ENCODE assay signal across 23 cellular contexts in the genomic region with DNA sequence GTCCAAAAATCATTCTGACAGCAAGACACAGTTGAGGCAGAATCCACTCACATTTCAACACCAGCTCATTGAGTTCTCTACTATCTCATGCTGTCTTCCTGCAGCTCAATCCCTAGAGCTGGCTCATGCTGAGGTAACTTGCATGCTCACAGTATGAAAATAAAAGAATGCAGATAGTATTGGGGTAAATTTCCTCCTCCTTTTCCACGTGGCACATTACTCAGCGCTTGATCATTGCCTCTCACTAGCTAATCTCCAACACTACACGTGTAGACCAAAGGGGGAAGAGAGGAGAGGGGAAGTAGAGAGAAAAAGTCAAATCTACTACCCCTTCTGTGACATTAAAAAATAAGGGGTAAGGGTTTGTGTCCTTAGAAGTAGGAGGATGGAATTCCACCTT.
DNase-seq lines count a peak whose midpoint lies in the region; ATAC-seq, FAIRE-seq and TF ChIP-seq lines count a peak whose summit lies in the region.
"Had no signal": no experiment of that assay in that cellular context is flagged by ENCODE, and none has a peak within 500 bp of the region (broad histone marks: within the 10 kb centered on the region; RNA-seq: fewer than 3 reads in every experiment).

No MANE protein-coding gene starts in this region.

- FAIRE-seq in astrocyte (lab: Jason Lieb, UNC) = no peak
- FAIRE-seq: frontal cortex, keratinocyte had no signal

- DNase-seq in AG20443 (ENCODE audit: low spot score) (peak; percentile 55), HS-5 (ENCODE audit: low read depth) (peak; percentile 93), astrocyte (ENCODE audit: low read depth) (peak; percentile 81), iris pigment epithelial cell (ENCODE audit: low read depth) (peak; percentile 70), Right ventricle myocardium inferior (ENCODE audit: missing footprints) (no peak), erythroblast (lab: John Stamatoyannopoulos, UW) (no peak), NCI-H2029 treated with DMSO at 0.1 percent for 48 hours (lab: John Stamatoyannopoulos, UW) (no peak)
- DNase-seq: ACHN; activated B cell treated with CpG ODN at 0.5 μM for 24 hours; activated CD8-positive, alpha-beta T cell treated with anti-CD3 and anti-CD28 coated beads for 36 hours; activated T-cell treated with anti-CD3 and anti-CD28 coated beads, Interleukin-2, amount 50 U/mL, for 1 hour; amniotic stem cell; caudate nucleus; dermis blood vessel endothelial cell; GDM1; NCI-H1417; stimulated activated CD4-positive, alpha-beta T cell treated with anti-CD3 and anti-CD28 coated beads, Interleukin-1b, Interleukin-23, amount 100 ng/mL, for 48 hours had no signal

- no peaks in the 10 kb centered on the region for H3K9me3 ChIP-seq in astrocyte (ENCODE audit: insufficient read depth, low read depth, low read length)

- no peak overlapping the region for H2AFZ ChIP-seq in astrocyte (ENCODE audit: low read depth, low read length)

- ATAC-seq in Right ventricle myocardium inferior (no peak), HG02759 (IDR thresholded peaks at IDR 0.05; ENCODE audit: unreplicated experiment) (no peak)
- ATAC-seq: activated CD8-positive, alpha-beta T cell treated with anti-CD3 and anti-CD28 coated beads for 36 hours; HCT116 had no signal

- peak overlapping the region; percentile 51 for H3K27ac Mint-ChIP-seq in astrocyte (ENCODE audit: unreplicated experiment)
- H3K27ac Mint-ChIP-seq: activated CD8-positive, alpha-beta T cell treated with anti-CD3 and anti-CD28 coated beads for 36 hours had no signal

- no peaks in the 10 kb centered on the region for H3K27me3 ChIP-seq in astrocyte (ENCODE audit: insufficient read depth, low read length)

- no peaks in the 10 kb centered on the region for H3K27me3 Mint-ChIP-seq in astrocyte (ENCODE audit: low read depth, unreplicated experiment)
- H3K27me3 Mint-ChIP-seq: activated B cell treated with CpG ODN at 0.5 μM for 24 hours; activated CD8-positive, alpha-beta T cell treated with anti-CD3 and anti-CD28 coated beads for 36 hours had no signal

- no peak overlapping the region for H3K4me3 ChIP-seq in astrocyte (ENCODE audit: insufficient read depth, low read depth, low read length)
- H3K4me3 ChIP-seq: lung, skin epidermis had no signal

- H3K9me3 Mint-ChIP-seq in astrocyte (ENCODE audit: unreplicated experiment) = peaks cover 4% of the 10 kb centered on the region
- H3K9me3 Mint-ChIP-seq: activated B cell treated with CpG ODN at 0.5 μM for 24 hours; activated CD8-positive, alpha-beta T cell treated with anti-CD3 and anti-CD28 coated beads for 36 hours had no signal

- H3K4me1 Mint-ChIP-seq in astrocyte (ENCODE audit: low read depth, unreplicated experiment) = peaks cover 17% of the 10 kb centered on the region

- peaks cover 4% of the 10 kb centered on the region for H3K36me3 Mint-ChIP-seq in astrocyte (ENCODE audit: low read depth, unreplicated experiment)

- no peaks in the 10 kb centered on the region for H4K20me1 ChIP-seq in astrocyte (ENCODE audit: insufficient read depth, low read length)

- intact Hi-C loops in Right ventricle myocardium inferior (cut with DNase I) = no loop called here

- TF ChIP-seq CTCF in astrocyte (IDR thresholded peaks at IDR 0.05; ENCODE audit: insufficient read depth, low read depth, low read length) = no peak

- H3K36me3 ChIP-seq in astrocyte (ENCODE audit: insufficient read depth, low read length) = no peaks in the 10 kb centered on the region

- H3K27ac ChIP-seq in astrocyte (ENCODE audit: low read depth, low read length) = peak overlapping the region; percentile 27
- H3K27ac ChIP-seq: skin epidermis had no signal

- peaks cover 10% of the 10 kb centered on the region for H3K4me1 ChIP-seq in astrocyte (ENCODE audit: insufficient read depth, low read length)

- no peak overlapping the region for H3K9ac ChIP-seq in astrocyte (ENCODE audit: low read length)

- TF ChIP-seq POLR2A in erythroblast (IDR thresholded peaks at IDR 0.05; ENCODE audit: low read length) = no peak

- H3K4me3 Mint-ChIP-seq in astrocyte (ENCODE audit: unreplicated experiment) = no peak overlapping the region
- H3K4me3 Mint-ChIP-seq: activated B cell treated with CpG ODN at 0.5 μM for 24 hours; activated CD8-positive, alpha-beta T cell treated with anti-CD3 and anti-CD28 coated beads for 36 hours had no signal

- H3K4me2 ChIP-seq in astrocyte (ENCODE audit: low read length) = peak overlapping the region; percentile 19

- H3K79me2 ChIP-seq in astrocyte (ENCODE audit: insufficient read depth, low read length) = no peaks in the 10 kb centered on the region

Comparison
In these comparisons a context has a peak if more than half of its experiments do, and no peak if none do; other contexts are left out.
1. DNase-seq: peak in AG20443 (single experiment), HS-5 (single experiment), astrocyte (single experiment) and iris pigment epithelial cell (single experiment); none in Right ventricle myocardium inferior (single experiment), erythroblast (0 of 2) and NCI-H2029 treated with DMSO at 0.1 percent for 48 hours (single experiment).